1 cellular context compared by ENCODE assay signal in genomic region chr6:30163918-30164654, GRCh38.
A peak's percentile ranks its signal among the peaks of the same experiment; 100 is the strongest.
TF ChIP-seq lines count a peak whose summit lies in the region.

No MANE protein-coding gene starts in this region.

TF ChIP-seq in K562, 482 proteins besides CTCF, POLR2A, EP300 and RAD21:
- TF ChIP-seq IFI16 (CRISPR knock-in tag; IDR thresholded peaks at IDR 0.05) (no peak), PRDM10 (IDR thresholded peaks at IDR 0.05; ENCODE audit: partially characterized antibody) (peak; percentile 16)
